Comparison of ENCODE assay signal across 8 cellular contexts in genomic region chr1:111441573-111442192, GRCh38. TPM values are rescaled to one million over a fixed set of nuclear protein-coding genes. Genes with fewer than 3 reads are reported as not detected.
DNase-seq lines count a peak whose midpoint lies in the region; ATAC-seq lines count a peak whose summit lies in the region.

No MANE protein-coding gene starts in this region.

- ATAC-seq in sciatic nerve, result no peak
- ATAC-seq in GM19351 (IDR thresholded peaks at IDR 0.05; ENCODE audit: unreplicated experiment), result no peak

- peak; percentile 30 for DNase-seq in CD1c-positive myeloid dendritic cell (ENCODE audit: extremely low spot score)
- DNase-seq in HT-29 (ENCODE audit: low spot score), result peak; percentile 47
- peak; percentile 73 for DNase-seq in activated CD4-positive, alpha-beta T cell treated with anti-CD3 and anti-CD28 coated beads for 48 hours
- DNase-seq in effector memory CD4-positive, alpha-beta T cell, result peak; percentile 21 to 37 (median 22)
- peak; percentile 10 for DNase-seq in putamen (ENCODE audit: low spot score)
- no peak for DNase-seq in inferior parietal cortex (ENCODE audit: extremely low spot score)
- no peak for DNase-seq in sciatic nerve (ENCODE audit: low spot score)

- no peak overlapping the region for H3K4me3 ChIP-seq in effector memory CD4-positive, alpha-beta T cell (ENCODE audit: insufficient read depth, low read depth, low read length, poor library complexity, severe bottlenecking)

- intact Hi-C loops in sciatic nerve (cut with DNase I), result no loop called here

- H3K9me3 ChIP-seq in effector memory CD4-positive, alpha-beta T cell (ENCODE audit: control insufficient read depth, low read length), result no peaks in the 10 kb centered on the region

- H3K4me1 ChIP-seq in effector memory CD4-positive, alpha-beta T cell (ENCODE audit: control insufficient read depth, insufficient read depth, low read length, poor library complexity, severe bottlenecking), result peaks cover 3% of the 10 kb centered on the region

- no peaks in the 10 kb centered on the region for H3K27me3 ChIP-seq in effector memory CD4-positive, alpha-beta T cell (replicated peaks; ENCODE audit: control insufficient read depth, insufficient read depth, low read length, poor library complexity, severe bottlenecking)

- no peak overlapping the region for H3K27ac ChIP-seq in effector memory CD4-positive, alpha-beta T cell (ENCODE audit: insufficient read depth, low read length, poor library complexity, severe bottlenecking)

- peaks cover 58% of the 10 kb centered on the region for H3K36me3 ChIP-seq in effector memory CD4-positive, alpha-beta T cell (ENCODE audit: control insufficient read depth, insufficient read depth, low read length)

RNA-seq across cellular contexts. Expression of gene WDR77, which starts 7.4 kb away (rescaled TPM):
- total RNA-seq in HT-29 (2014; rRNA removed; shearing (Covaris generic)), result 63.9 and 70.0 TPM in 2 replicates
- total RNA-seq in sciatic nerve, result 16.4 TPM

RNA-seq across cellular contexts. Expression of gene ATP5PB, which starts 7.6 kb away (rescaled TPM):
- total RNA-seq in HT-29 (2014; rRNA removed; shearing (Covaris generic)), result 282 and 311 TPM in 2 replicates
- total RNA-seq in sciatic nerve, result 112 TPM

RNA-seq across cellular contexts. Expression of gene OVGP1, which starts 14.1 kb away (rescaled TPM):
- 0.91 and 1.5 TPM in 2 replicates for total RNA-seq in HT-29 (2014; rRNA removed; shearing (Covaris generic))
- 3.1 TPM for total RNA-seq in sciatic nerve

RNA-seq across cellular contexts. Expression of gene C1orf162, which starts 32.1 kb away (rescaled TPM):
- not detected in 2 replicates for total RNA-seq in HT-29 (2014; rRNA removed; shearing (Covaris generic))
- total RNA-seq in sciatic nerve, result 15.9 TPM

Comparison
In these comparisons a context has a peak if more than half of its experiments do, and no peak if none do; other contexts are left out.
1. DNase-seq: peak in CD1c-positive myeloid dendritic cell (single experiment), HT-29 (single experiment), activated CD4-positive, alpha-beta T cell treated with anti-CD3 and anti-CD28 coated beads for 48 hours (single experiment), effector memory CD4-positive, alpha-beta T cell (3 of 3) and putamen (single experiment); none in inferior parietal cortex (single experiment) and sciatic nerve (single experiment).